1 cellular context compared by ENCODE assay signal in genomic region chr6:28758046-28758817, GRCh38.
TF ChIP-seq lines count a peak whose summit lies in the region.

No MANE protein-coding gene starts in this region.

TF ChIP-seq in K562, 482 proteins besides CTCF, POLR2A, EP300 and RAD21 (continued from another document and continues in another):
- TF ChIP-seq DEAF1 (CRISPR knock-in tag; IDR thresholded peaks at IDR 0.05), result no peak
- no peak; the same call in 1 of the 2 replicates for TF ChIP-seq NKRF (IDR thresholded peaks at IDR 0.05; ENCODE audit: borderline replicate concordance)
- TF ChIP-seq ZNF785 (CRISPR knock-in tag; IDR thresholded peaks at IDR 0.05), result no peak
- TF ChIP-seq CHD1 (IDR thresholded peaks at IDR 0.05; ENCODE audit: low read length), result no peak
- TF ChIP-seq ZKSCAN8 (CRISPR knock-in tag; IDR thresholded peaks at IDR 0.05), result peak; percentile 72; the same call in 1 of the 2 replicates
- TF ChIP-seq PRMT5 (CRISPR knock-in tag; IDR thresholded peaks at IDR 0.05), result no peak
- TF ChIP-seq ZFP36 (IDR thresholded peaks at IDR 0.05; ENCODE audit: low read depth, low read length, partially characterized antibody), result peak; percentile 24
- TF ChIP-seq WHSC1 (IDR thresholded peaks at IDR 0.05; ENCODE audit: low read length), result no peak
- peak; percentile 89 for TF ChIP-seq ZNF584 (CRISPR knock-in tag; IDR thresholded peaks at IDR 0.05; ENCODE audit: low read depth)
- no peak for TF ChIP-seq ZNF184 (CRISPR knock-in tag; IDR thresholded peaks at IDR 0.05)
- TF ChIP-seq GTF2F1 (IDR thresholded peaks at IDR 0.05; ENCODE audit: low read depth, low read length), result no peak; the same call in 1 of the 2 replicates
- TF ChIP-seq KDM5B (IDR thresholded peaks at IDR 0.05; ENCODE audit: insufficient replicate concordance, low read depth, low read length), result peak; percentile 70
- TF ChIP-seq HBP1 (CRISPR knock-in tag; IDR thresholded peaks at IDR 0.05), result no peak
- TF ChIP-seq ZNF384 (IDR thresholded peaks at IDR 0.05; ENCODE audit: low read depth, low read length), result no peak
- no peak for TF ChIP-seq ZNF79 (CRISPR knock-in tag; IDR thresholded peaks at IDR 0.05; ENCODE audit: low read depth)
- TF ChIP-seq PPARD (CRISPR knock-in tag; IDR thresholded peaks at IDR 0.05), result no peak
- no peak; the same call in 1 of the 2 replicates for TF ChIP-seq STAT5A (IDR thresholded peaks at IDR 0.05; ENCODE audit: borderline replicate concordance, low read length)
- no peak for TF ChIP-seq RFX1 (IDR thresholded peaks at IDR 0.05)
- no peak for TF ChIP-seq MCM2 (IDR thresholded peaks at IDR 0.05; ENCODE audit: low read depth)
- no peak for TF ChIP-seq TAF15 (IDR thresholded peaks at IDR 0.05; ENCODE audit: low read depth, low read length)
- TF ChIP-seq TAF1 (IDR thresholded peaks at IDR 0.05; ENCODE audit: control insufficient read depth, extremely low read depth, insufficient read depth, low read length, severe bottlenecking), result no peak
- TF ChIP-seq ZNF507 (tag; conservative IDR thresholded peaks at IDR 0.05), result no peak
- no peak; the same call in 1 of the 2 replicates for TF ChIP-seq ZSCAN29 (IDR thresholded peaks at IDR 0.05)
- TF ChIP-seq ZNF398 (CRISPR knock-in tag; IDR thresholded peaks at IDR 0.05), result no peak
- TF ChIP-seq ZBTB33 (CRISPR knock-in tag; IDR thresholded peaks at IDR 0.05), result no peak
- TF ChIP-seq HMG20B (CRISPR knock-in tag; IDR thresholded peaks at IDR 0.05), result no peak
- no peak for TF ChIP-seq FIP1L1 (IDR thresholded peaks at IDR 0.05; ENCODE audit: low read depth, low read length, poor library complexity, severe bottlenecking)
- TF ChIP-seq E2F5 (CRISPR knock-in tag; IDR thresholded peaks at IDR 0.05), result no peak
- no peak; the same call in 1 of the 2 replicates for TF ChIP-seq ZFP91 (CRISPR knock-in tag; IDR thresholded peaks at IDR 0.05)
- TF ChIP-seq GATAD2A (IDR thresholded peaks at IDR 0.05), result no peak
- TF ChIP-seq MXI1 (IDR thresholded peaks at IDR 0.05; ENCODE audit: low read depth, low read length), result peak; percentile 87
- TF ChIP-seq PRDM10 (IDR thresholded peaks at IDR 0.05; ENCODE audit: partially characterized antibody), result no peak
- TF ChIP-seq ZNF740 (CRISPR knock-in tag; IDR thresholded peaks at IDR 0.05), result peak; percentile 86
- TF ChIP-seq ZNF740 (tag; IDR thresholded peaks at IDR 0.05), result peak in 1 of 2 experiments; percentile 91; a peak in 2 of 4 replicates
- peak; percentile 99 for TF ChIP-seq GTF3C2 (IDR thresholded peaks at IDR 0.05; ENCODE audit: borderline replicate concordance, extremely low read depth, insufficient read length)
- peak; percentile 31; the same call in 1 of the 2 replicates for TF ChIP-seq TCF3 (CRISPR knock-in tag; IDR thresholded peaks at IDR 0.05)
- peak; percentile 13; the same call in 1 of the 2 replicates for TF ChIP-seq TOE1 (IDR thresholded peaks at IDR 0.05; ENCODE audit: borderline replicate concordance)
- TF ChIP-seq TOE1 (CRISPR knock-in tag; IDR thresholded peaks at IDR 0.05; ENCODE audit: borderline replicate concordance, low read depth), result peak; percentile 56; the same call in 1 of the 2 replicates
- TF ChIP-seq ZKSCAN3 (CRISPR knock-in tag; IDR thresholded peaks at IDR 0.05), result no peak
- no peak for TF ChIP-seq HDAC6 (IDR thresholded peaks at IDR 0.05; ENCODE audit: low read depth, low read length)
- peak; percentile 77 for TF ChIP-seq BACH1 (tag; IDR thresholded peaks at IDR 0.05)
- no peak for TF ChIP-seq HMG20A (CRISPR knock-in tag; conservative IDR thresholded peaks at IDR 0.05)
- no peak for TF ChIP-seq NFIX (CRISPR knock-in tag; IDR thresholded peaks at IDR 0.05; ENCODE audit: low read depth)
- TF ChIP-seq NR1H2 (CRISPR knock-in tag; IDR thresholded peaks at IDR 0.05), result peak; percentile 40; the same call in 1 of the 2 replicates
